ENCODE assay signal across 8 cellular contexts in the genomic region with DNA sequence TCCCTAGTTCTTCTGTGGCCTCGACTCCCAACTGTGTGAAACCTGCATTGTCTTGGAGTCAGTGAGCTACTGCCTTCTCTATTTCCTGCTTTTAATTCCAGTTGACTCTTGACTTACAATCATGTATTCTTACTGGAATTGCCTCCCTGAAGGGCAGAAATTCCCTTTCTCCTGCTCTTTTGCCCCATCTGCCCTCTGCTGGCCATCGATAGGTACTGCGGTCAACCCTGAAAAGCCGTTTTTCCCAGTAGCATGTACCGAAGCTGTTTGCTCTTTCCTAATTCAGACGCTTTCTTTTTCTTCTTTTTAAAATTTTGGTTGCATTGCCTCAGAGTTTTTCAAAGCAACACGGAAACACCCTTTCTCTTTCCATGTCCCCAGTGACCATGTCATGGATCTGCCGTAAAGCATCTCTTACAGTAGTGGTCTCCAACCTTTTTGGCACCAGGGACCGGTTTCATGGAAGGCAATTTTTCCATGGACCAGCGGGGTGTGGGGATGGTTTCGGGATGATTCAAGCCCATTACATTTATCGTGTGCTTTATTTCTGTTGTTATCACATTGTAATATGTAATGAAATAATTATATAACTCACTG.
DNase-seq lines count a peak whose midpoint lies in the region; ATAC-seq and TF ChIP-seq lines count a peak whose summit lies in the region.

No MANE protein-coding gene starts in this region.

- in situ Hi-C loops in Panc1 (cut with HindIII; ENCODE audit: low pct_unique_long_range_greater_than_20kb, low sequenced_read_pairs) = no loop called here

- DNase-seq in Caco-2 (peak in 1 of 2 experiments; percentile 66), HFFc6 (peak; percentile 42), Panc1 (ENCODE audit: low read depth, low spot score) (peak; percentile 54), heart left ventricle (peak in 4 of 5 donors; percentile 42 to 53 (median 50))
- DNase-seq in activated naive CD8-positive, alpha-beta T cell treated with anti-CD3 and anti-CD28 coated beads, Interleukin-2, amount 10 ng/mL, durations not matched to agents 7 days and 5 days = peak; percentile 33

- intact Hi-C loops in Caco-2 (cut with micrococcal nuclease; ENCODE audit: unreplicated experiment) = loop anchor here (1.0 to 5.0 kb wide), 3 partner anchors 147 to 565 kb away; no protein-coding TSS in a partner anchor
- intact Hi-C loops in Panc1 (cut with micrococcal nuclease; ENCODE audit: unreplicated experiment) = loop anchor here (2.0 to 10.0 kb wide), 2 partner anchors 148 to 288 kb away; no protein-coding TSS in a partner anchor
- intact Hi-C loops in heart left ventricle (cut with DNase I) = loop anchor here in 9 of 10 donors (1.0 to 10.0 kb wide), 6 partner anchors 70 to 472 kb away; no protein-coding TSS in a partner anchor

- H3K4me3 ChIP-seq in Caco-2 (ENCODE audit: low read depth, low read length) (no peak overlapping the region), Panc1 (ENCODE audit: low read depth in 2 of 2, low read length in 2 of 2) (no peak overlapping the region), heart left ventricle (peak overlapping the region in 10 of 12 donors; percentile 12 to 56 (median 36)), rectal smooth muscle tissue (ENCODE audit: low read length) (peak overlapping the region; percentile 2)

- H3K9ac ChIP-seq in rectal smooth muscle tissue (ENCODE audit: low read length) = no peak overlapping the region

- BruUV-seq in Caco-2 (replicated peaks; lab: Mats Ljungman, UMichigan) (no TSS peak), Panc1 (replicated peaks; lab: Mats Ljungman, UMichigan) (no TSS peak)

- H3K36me3 Mint-ChIP-seq in Caco-2 (ENCODE audit: insufficient read depth, unreplicated experiment) (no peaks in the 10 kb centered on the region), HFFc6 (ENCODE audit: low read depth) (no peaks in the 10 kb centered on the region)
- no peaks in the 10 kb centered on the region for H3K36me3 Mint-ChIP-seq in activated naive CD8-positive, alpha-beta T cell treated with anti-CD3 and anti-CD28 coated beads, Interleukin-2, amount 10 ng/mL, durations not matched to agents 7 days and 5 days

- WGBS in heart left ventricle, 4 donors = 25 to 34% (median 28%) methylated on average over 12 of the region's 12 CpGs

- H3K9me3 Mint-ChIP-seq in Caco-2 (ENCODE audit: unreplicated experiment) = no peaks in the 10 kb centered on the region
- no peaks in the 10 kb centered on the region for H3K9me3 Mint-ChIP-seq in HFFc6
- H3K9me3 Mint-ChIP-seq in activated naive CD8-positive, alpha-beta T cell treated with anti-CD3 and anti-CD28 coated beads, Interleukin-2, amount 10 ng/mL, durations not matched to agents 7 days and 5 days = no peaks in the 10 kb centered on the region

- H3K4me1 Mint-ChIP-seq in Caco-2 (ENCODE audit: low read depth, unreplicated experiment) (peaks cover 6% of the 10 kb centered on the region), HFFc6 (ENCODE audit: low read depth) (peaks cover 20% of the 10 kb centered on the region)
- no peaks in the 10 kb centered on the region for H3K4me1 Mint-ChIP-seq in activated naive CD8-positive, alpha-beta T cell treated with anti-CD3 and anti-CD28 coated beads, Interleukin-2, amount 10 ng/mL, durations not matched to agents 7 days and 5 days

- no peak for TF ChIP-seq POLR2A in heart left ventricle (IDR thresholded peaks at IDR 0.05)

- no peak overlapping the region for H3K27ac Mint-ChIP-seq in Caco-2 (ENCODE audit: unreplicated experiment)
- peak overlapping the region; percentile 54; the same call in 1 of the 2 replicates for H3K27ac Mint-ChIP-seq in HFFc6
- H3K27ac Mint-ChIP-seq in activated naive CD8-positive, alpha-beta T cell treated with anti-CD3 and anti-CD28 coated beads, Interleukin-2, amount 10 ng/mL, durations not matched to agents 7 days and 5 days = no peak overlapping the region

- H3K4me1 ChIP-seq in Caco-2 (no peaks in the 10 kb centered on the region), Panc1 (ENCODE audit: control insufficient read depth, insufficient read depth, low read length) (0 out of 2 replicates have a peak, but pooled peaks cover 2% of the 10 kb centered on the region), heart left ventricle (peaks cover 0 to 10% (median 1%) of the 10 kb centered on the region in 12 donors), rectal smooth muscle tissue (ENCODE audit: control insufficient read depth, insufficient read depth, low read length) (no peaks in the 10 kb centered on the region)

- H3K36me3 ChIP-seq in Caco-2 (ENCODE audit: control insufficient read depth, insufficient read depth, low read length) (no peaks in the 10 kb centered on the region), Panc1 (ENCODE audit: control insufficient read depth, insufficient read depth, low read length) (no peaks in the 10 kb centered on the region; the same call in 1 of the 2 replicates), heart left ventricle (no peaks in the 10 kb centered on the region), rectal smooth muscle tissue (ENCODE audit: control insufficient read depth, insufficient read depth, low read length) (no peaks in the 10 kb centered on the region)

- H3K9me3 ChIP-seq in Caco-2 (no peaks in the 10 kb centered on the region), Panc1 (ENCODE audit: control insufficient read depth, insufficient read depth, low read depth, low read length) (no peaks in the 10 kb centered on the region), heart left ventricle (no peaks in the 10 kb centered on the region)

- ATAC-seq in Panc1 = no peak
- ATAC-seq in activated naive CD8-positive, alpha-beta T cell treated with anti-CD3 and anti-CD28 coated beads, Interleukin-2, amount 10 ng/mL, durations not matched to agents 7 days and 5 days (ENCODE audit: low read depth) = no peak
- peak; percentile 43 to 73 (median 66) for ATAC-seq in heart left ventricle
- ATAC-seq in HG03108 (IDR thresholded peaks at IDR 0.05; ENCODE audit: unreplicated experiment) = no peak
- ATAC-seq in HG03520 (IDR thresholded peaks at IDR 0.05; ENCODE audit: unreplicated experiment) = no peak

- CTCF ChIA-PET in Caco-2 (lab: Charles Lee) (interaction anchor here (0.7 to 1.8 kb wide), 3 partner anchors 147 to 469 kb away, joined by 3 to 10 read pairs (median 3); no protein-coding TSS in a partner anchor), Panc1 (lab: Charles Lee) (interaction anchor here (0.7 kb wide), 1 partner anchor 441 kb away, joined by 3 read pairs; no protein-coding TSS in a partner anchor)

- H3K27me3 Mint-ChIP-seq in Caco-2 (ENCODE audit: insufficient read depth, unreplicated experiment) (peaks cover 7% of the 10 kb centered on the region), HFFc6 (ENCODE audit: insufficient read depth) (peaks cover 3% of the 10 kb centered on the region; the same call in 1 of the 2 replicates)
- peaks cover 3% of the 10 kb centered on the region for H3K27me3 Mint-ChIP-seq in activated naive CD8-positive, alpha-beta T cell treated with anti-CD3 and anti-CD28 coated beads, Interleukin-2, amount 10 ng/mL, durations not matched to agents 7 days and 5 days

- H3K4me3 Mint-ChIP-seq in Caco-2 (ENCODE audit: unreplicated experiment) = no peak overlapping the region
- H3K4me3 Mint-ChIP-seq in HFFc6 = peak overlapping the region; percentile 83
- no peak overlapping the region for H3K4me3 Mint-ChIP-seq in activated naive CD8-positive, alpha-beta T cell treated with anti-CD3 and anti-CD28 coated beads, Interleukin-2, amount 10 ng/mL, durations not matched to agents 7 days and 5 days

- TF ChIP-seq CTCF in Caco-2 (IDR thresholded peaks at IDR 0.05; ENCODE audit: insufficient read depth in 1 of 2, low read depth in 1 of 2, low read length in 1 of 2, severe bottlenecking in 1 of 2, unreplicated experiment in 1 of 2) (peak; percentile 91 to 95), HFFc6 (IDR thresholded peaks at IDR 0.05) (peak; percentile 97), Panc1 (IDR thresholded peaks at IDR 0.05) (peak; percentile 94), heart left ventricle (IDR thresholded peaks at IDR 0.05) (peak; percentile 91 to 99 (median 96))

- H3K27ac ChIP-seq in Panc1 (ENCODE audit: low read length) (no peak overlapping the region), heart left ventricle (peak overlapping the region in 2 of 12 donors; percentile 14 to 32), rectal smooth muscle tissue (ENCODE audit: low read depth, low read length) (no peak overlapping the region)

- no peaks in the 10 kb centered on the region for H3K27me3 ChIP-seq in Caco-2 (replicated peaks; ENCODE audit: control insufficient read depth, insufficient read depth, low read length)
- no peaks in the 10 kb centered on the region for H3K27me3 ChIP-seq in Panc1 (ENCODE audit: control insufficient read depth, insufficient read depth, low read length)
- no peaks in the 10 kb centered on the region for H3K27me3 ChIP-seq in heart left ventricle
- no peaks in the 10 kb centered on the region for H3K27me3 ChIP-seq in rectal smooth muscle tissue (ENCODE audit: control insufficient read depth, insufficient read depth, low read length)

- POLR2A ChIA-PET in Caco-2 (lab: Charles Lee) = no interaction called here
- POLR2A ChIA-PET in Panc1 (lab: Charles Lee) = no interaction called here
- POLR2A ChIA-PET in activated naive CD8-positive, alpha-beta T cell treated with anti-CD3 and anti-CD28 coated beads, Interleukin-2, amount 10 ng/mL, durations not matched to agents 7 days and 5 days (lab: Charles Lee) = no interaction called here

Comparison
In these comparisons a context has a peak if more than half of its experiments do, and no peak if none do; other contexts are left out.
1. H3K4me3 ChIP-seq: peak in heart left ventricle (10 of 12) and rectal smooth muscle tissue (single experiment); none in Caco-2 (single experiment) and Panc1 (0 of 2).
2. ATAC-seq: peak in heart left ventricle (4 of 4); none in Panc1 (single experiment), activated naive CD8-positive, alpha-beta T cell treated with anti-CD3 and anti-CD28 coated beads, Interleukin-2, amount 10 ng/mL, durations not matched to agents 7 days and 5 days (single experiment), HG03108 (single experiment) and HG03520 (single experiment).
3. Peak in every context shown above with its lines, with median percentiles within 50 percentile points of each other: CTCF ChIP-seq.